Comparison of ENCODE assay signal across 13 cellular contexts in the genomic region with DNA sequence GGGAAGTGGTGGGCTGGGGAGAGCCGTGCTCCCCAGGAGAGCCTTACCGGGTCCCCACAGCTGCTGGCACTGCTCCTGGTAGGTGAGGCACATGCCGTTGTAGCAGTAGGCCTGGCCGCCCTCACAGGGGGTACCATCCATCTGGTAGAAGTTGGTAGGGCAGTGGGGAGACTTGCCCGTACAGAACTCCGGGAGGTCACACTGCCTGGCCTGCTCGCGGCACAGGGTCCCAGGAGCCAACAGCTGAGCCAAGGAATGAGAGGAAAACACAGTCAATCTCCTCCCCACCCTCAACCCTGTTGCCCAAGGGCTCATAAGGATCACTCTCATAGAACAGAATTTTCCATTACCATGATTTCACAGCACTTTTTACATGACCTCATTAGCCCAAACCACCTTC. TPM values are rescaled to one million over a fixed set of nuclear protein-coding genes. Genes with fewer than 3 reads are reported as not detected.
"Had no signal": no experiment of that assay in that cellular context is flagged by ENCODE, and none has a peak within 500 bp of the region (broad histone marks: within the 10 kb centered on the region; RNA-seq: fewer than 3 reads in every experiment).

No MANE protein-coding gene starts in this region.

- H3K9me3 Mint-ChIP-seq: activated CD4-positive, alpha-beta memory T cell treated with anti-CD3 and anti-CD28 coated beads, Interleukin-2, amount 10 ng/mL, durations not matched to agents 7 days and 5 days; activated naive CD4-positive, alpha-beta T cell treated with anti-CD3 and anti-CD28 coated beads, Interleukin-2, amount 10 ng/mL, durations not matched to agents 7 days and 5 days had no signal

- ATAC-seq: activated CD4-positive, CD25-positive, alpha-beta regulatory T cell treated with anti-CD3 and anti-CD28 coated beads, Interleukin-2, amount 50 U/mL, for 24 hours; gastrocnemius medialis; pancreas; T-helper 17 cell had no signal

- H3K27me3 Mint-ChIP-seq: activated CD4-positive, alpha-beta memory T cell treated with anti-CD3 and anti-CD28 coated beads, Interleukin-2, amount 10 ng/mL, durations not matched to agents 7 days and 5 days; activated naive CD4-positive, alpha-beta T cell treated with anti-CD3 and anti-CD28 coated beads, Interleukin-2, amount 10 ng/mL, durations not matched to agents 7 days and 5 days; T-helper 17 cell had no signal

- H3K4me3 Mint-ChIP-seq: activated CD4-positive, alpha-beta memory T cell treated with anti-CD3 and anti-CD28 coated beads, Interleukin-2, amount 10 ng/mL, durations not matched to agents 7 days and 5 days; activated naive CD4-positive, alpha-beta T cell treated with anti-CD3 and anti-CD28 coated beads, Interleukin-2, amount 10 ng/mL, durations not matched to agents 7 days and 5 days; neural crest cell; T-helper 17 cell had no signal

- DNase-seq: activated CD4-positive, alpha-beta memory T cell treated with anti-CD3 and anti-CD28 coated beads, Interleukin-2, amount 10 ng/mL, durations not matched to agents 7 days and 5 days; activated naive CD4-positive, alpha-beta T cell treated with anti-CD3 and anti-CD28 coated beads, Interleukin-2, amount 10 ng/mL, durations not matched to agents 7 days and 5 days; caudate nucleus; colonic mucosa; effector CD4-positive, alpha-beta T cell; gastrocnemius medialis; kidney; pancreas; T-helper 17 cell; tibial artery had no signal

- H3K27ac Mint-ChIP-seq: activated naive CD4-positive, alpha-beta T cell treated with anti-CD3 and anti-CD28 coated beads, Interleukin-2, amount 10 ng/mL, durations not matched to agents 7 days and 5 days; T-helper 17 cell had no signal

- H3K4me1 Mint-ChIP-seq: neural crest cell had no signal

RNA-seq across cellular contexts. Expression of a gene that starts 36.8 kb away (rescaled TPM):
- total RNA-seq: kidney, liver, neural crest cell, pancreas had no signal
